ENCODE assay signal across 8 cellular contexts in the genomic region with DNA sequence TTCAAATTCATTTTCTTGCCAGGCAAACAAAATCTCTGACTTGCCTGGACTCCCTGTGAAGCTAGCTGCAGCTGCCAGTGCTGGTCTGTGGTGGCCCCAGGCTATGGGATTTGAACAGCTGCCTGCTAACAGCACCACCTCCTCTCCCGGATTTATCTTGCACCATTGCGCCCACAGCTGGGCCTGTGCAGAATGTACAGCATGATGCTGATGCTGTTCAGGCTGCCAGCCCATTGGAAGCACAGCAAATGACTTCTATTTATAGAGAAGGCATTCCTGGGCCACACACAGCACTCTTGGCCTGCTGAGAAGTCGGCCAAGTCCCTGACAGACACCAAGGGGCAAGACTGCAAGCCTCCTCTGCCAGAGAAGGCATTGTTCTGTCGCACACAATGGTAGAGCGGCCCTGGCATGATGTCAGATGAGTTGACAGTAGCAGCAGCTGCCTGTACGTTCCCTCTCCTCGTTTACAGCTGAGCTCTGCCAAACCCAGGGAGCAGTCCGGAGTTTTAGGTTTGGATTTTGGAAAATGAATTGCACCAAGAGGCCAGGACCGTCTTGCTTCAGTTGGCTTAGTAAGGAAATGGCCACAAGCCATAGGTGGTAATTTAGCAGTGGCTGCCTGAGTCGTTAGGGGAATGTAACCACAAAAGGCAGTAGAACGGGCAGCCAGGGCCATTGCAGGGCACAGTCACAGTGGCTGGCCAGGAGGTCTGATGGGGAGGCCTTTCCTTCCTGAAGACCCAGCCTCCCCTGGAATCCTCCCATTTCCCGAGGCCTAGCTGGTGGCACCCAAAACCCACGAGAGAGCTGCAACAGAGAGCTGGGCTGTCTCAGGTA. TPM values are rescaled to one million over a fixed set of nuclear protein-coding genes. Genes with fewer than 3 reads are reported as not detected.
A peak's percentile ranks its signal among the peaks of the same experiment; 100 is the strongest.
DNase-seq lines count a peak whose midpoint lies in the region; ATAC-seq, FAIRE-seq and TF ChIP-seq lines count a peak whose summit lies in the region.

No MANE protein-coding gene starts in this region.

- intact Hi-C loops in lower leg skin (cut with DNase I; ENCODE audit: low total_unique reads), result no loop called here

- no peak for DNase-seq in GM23338 (ENCODE audit: low spot score)
- peak; percentile 83 to 94 for DNase-seq in NCI-H526 (lab: John Stamatoyannopoulos, UW)
- DNase-seq in cerebellum (ENCODE audit: low spot score), result peak; percentile 68
- DNase-seq in lower leg skin (ENCODE audit: low spot score in 2 of 2), result peak; percentile 84 to 93
- DNase-seq in GM12891 (ENCODE audit: insufficient read length, low spot score), result no peak

- H3K9me3 Mint-ChIP-seq in GM23338, result no peaks in the 10 kb centered on the region

- no peak overlapping the region for H2AFZ ChIP-seq in GM23338

- H3K27me3 ChIP-seq in GM23338 (ENCODE audit: insufficient read depth), result 0 out of 2 replicates have a peak, but pooled peaks cover under 1% of the 10 kb centered on the region

- H3K27ac ChIP-seq in GM23338 (ENCODE audit: low read depth), result no peak overlapping the region

- 22 to 32% methylated on average over 13 of the region's 13 CpGs for WGBS in lower leg skin, 2 donors

- no peaks in the 10 kb centered on the region for H3K79me2 ChIP-seq in GM23338 (replicated peaks; ENCODE audit: insufficient read depth)

- peak; percentile 17; the same call in 2 of the 3 replicates for ATAC-seq in GM23338
- no peak for ATAC-seq in HG03159 (IDR thresholded peaks at IDR 0.05; ENCODE audit: unreplicated experiment)
- ATAC-seq in HG02885 (IDR thresholded peaks at IDR 0.05; ENCODE audit: poor library complexity, unreplicated experiment), result no peak
- no peak for ATAC-seq in GM21360 (IDR thresholded peaks at IDR 0.05; ENCODE audit: unreplicated experiment)

- no peak overlapping the region for H3K4me2 ChIP-seq in GM23338

- no peak overlapping the region for H3K27ac Mint-ChIP-seq in GM23338

- H3K36me3 ChIP-seq in GM23338 (ENCODE audit: insufficient read depth), result no peaks in the 10 kb centered on the region; the same call in 1 of the 2 replicates

- no peak for TF ChIP-seq POLR2A in lower leg skin (IDR thresholded peaks at IDR 0.05)
- no peak for TF ChIP-seq POLR2A in GM12891 (IDR thresholded peaks at IDR 0.05; ENCODE audit: low read depth, low read length)

- H3K4me3 ChIP-seq in GM23338, result no peak overlapping the region
- H3K4me3 ChIP-seq in lower leg skin (ENCODE audit: low read depth, poor library complexity, severe bottlenecking), result no peak overlapping the region

- TF ChIP-seq CTCF in GM23338 (conservative IDR thresholded peaks at IDR 0.05; ENCODE audit: low read depth in 2 of 2) (peak; percentile 8 to 52; a peak in 2 of 4 replicates), lower leg skin (IDR thresholded peaks at IDR 0.05) (no peak)

- peaks cover 19% of the 10 kb centered on the region for H3K27me3 Mint-ChIP-seq in GM23338 (ENCODE audit: insufficient read depth, low read depth, poor library complexity)

- no peaks in the 10 kb centered on the region for H3K36me3 Mint-ChIP-seq in GM23338 (ENCODE audit: low read depth)

- FAIRE-seq in GM12891 (lab: Jason Lieb, UNC), result no peak

- no peaks in the 10 kb centered on the region for H3F3A ChIP-seq in GM23338 (replicated peaks; ENCODE audit: low read depth)

- 0 out of 2 replicates have a peak, but pooled peaks cover 4% of the 10 kb centered on the region for H3K9me2 ChIP-seq in GM23338 (ENCODE audit: insufficient read depth)

- no peaks in the 10 kb centered on the region for H4K20me1 ChIP-seq in GM23338 (replicated peaks; ENCODE audit: insufficient read depth)

- peaks cover 28% of the 10 kb centered on the region for H3K4me1 Mint-ChIP-seq in GM23338

- no peak overlapping the region for H3K4me3 Mint-ChIP-seq in GM23338

- peaks cover 11% of the 10 kb centered on the region for H3K4me1 ChIP-seq in GM23338 (ENCODE audit: insufficient read depth)

TF ChIP-seq in GM23338, 12 proteins besides CTCF, POLR2A, EP300 and RAD21:
- TF ChIP-seq EZH2 (IDR thresholded peaks at IDR 0.05; ENCODE audit: low read depth, unreplicated experiment) (no peak), STAT1 (IDR thresholded peaks at IDR 0.05; ENCODE audit: unreplicated experiment) (no peak), CREB1 (CRISPR knock-in tag; IDR thresholded peaks at IDR 0.05; ENCODE audit: low read depth) (no peak), REST (IDR thresholded peaks at IDR 0.05; ENCODE audit: unreplicated experiment) (no peak)
- TF ChIP-seq, protein P1, sequence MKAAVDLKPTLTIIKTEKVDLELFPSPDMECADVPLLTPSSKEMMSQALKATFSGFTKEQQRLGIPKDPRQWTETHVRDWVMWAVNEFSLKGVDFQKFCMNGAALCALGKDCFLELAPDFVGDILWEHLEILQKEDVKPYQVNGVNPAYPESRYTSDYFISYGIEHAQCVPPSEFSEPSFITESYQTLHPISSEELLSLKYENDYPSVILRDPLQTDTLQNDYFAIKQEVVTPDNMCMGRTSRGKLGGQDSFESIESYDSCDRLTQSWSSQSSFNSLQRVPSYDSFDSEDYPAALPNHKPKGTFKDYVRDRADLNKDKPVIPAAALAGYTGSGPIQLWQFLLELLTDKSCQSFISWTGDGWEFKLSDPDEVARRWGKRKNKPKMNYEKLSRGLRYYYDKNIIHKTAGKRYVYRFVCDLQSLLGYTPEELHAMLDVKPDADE (IDR thresholded peaks at IDR 0.05), result no peak
TF ChIP-seq in GM23338: peak in this region for 0.

TF ChIP-seq in GM12891, 5 proteins besides CTCF, POLR2A, EP300 and RAD21:
- TF ChIP-seq POLR2AphosphoS5 (IDR thresholded peaks at IDR 0.05; ENCODE audit: low read depth, low read length) (no peak), TAF1 (IDR thresholded peaks at IDR 0.05; ENCODE audit: low read depth, low read length) (no peak), PAX5 (IDR thresholded peaks at IDR 0.05; ENCODE audit: insufficient read depth, low read length, severe bottlenecking) (no peak), POU2F2 (IDR thresholded peaks at IDR 0.05; ENCODE audit: low read depth, low read length) (no peak), SPI1 (IDR thresholded peaks at IDR 0.05; ENCODE audit: low read depth, low read length) (no peak)
TF ChIP-seq in GM12891: peak in this region for 0.

RNA-seq across cellular contexts. Expression of gene MTURN, which starts 38.5 kb away (rescaled TPM):
- 4.7 and 8.7 TPM in 2 replicates for total RNA-seq in GM23338 (2014; rRNA removed; shearing (Covaris generic))
- polyA plus RNA-seq in GM23338 (2016; fragmentation: Nextera tagmentation; extraction: Ambion mirVana), result 3.0 and 3.1 TPM in 2 replicates
- 137 TPM for total RNA-seq in cerebellum
- total RNA-seq in lower leg skin, result 10 to 100 TPM; 36.9 to 59.7 (median 45.6) TPM
- 1.1 TPM for polyA plus RNA-seq in GM12891 (2012; ENCODE audit: low read depth, missing spikeins)

Comparison
In these comparisons a context has a peak if more than half of its experiments do, and no peak if none do; other contexts are left out.
1. DNase-seq: peak in NCI-H526 (2 of 2), cerebellum (single experiment) and lower leg skin (2 of 2); none in GM23338 (single experiment) and GM12891 (single experiment).
2. CTCF ChIP-seq: peak in GM23338 (2 of 2); none in lower leg skin (0 of 3).